8 cellular contexts compared by ENCODE assay signal in genomic region chr5:160008877-160009590, GRCh38. TPM values are rescaled to one million over a fixed set of nuclear protein-coding genes. Genes with fewer than 3 reads are reported as not detected.
DNase-seq lines count a peak whose midpoint lies in the region; ATAC-seq and TF ChIP-seq lines count a peak whose summit lies in the region.

Gene TTC1 (plus strand): TSS chr5:160009139. CDS start chr5:160010529, 1,390 bp downstream.

- H3K27ac ChIP-seq in AG04450 (ENCODE audit: low read depth, low read length) (peak within 1 kb of the TSS; percentile 88), caudate nucleus (ENCODE audit: low read depth, low read length) (peak within 1 kb of the TSS; percentile 37), smooth muscle cell (ENCODE audit: low read depth) (peak within 1 kb of the TSS; percentile 90)

- H3K4me2 ChIP-seq in smooth muscle cell = peak within 1 kb of the TSS; percentile 86

- peak within 1 kb of the TSS; percentile 89 for H3K9ac ChIP-seq in smooth muscle cell (ENCODE audit: low read depth)

- H3K4me3 ChIP-seq in AG04450 (ENCODE audit: low read depth, low read length) = peak within 1 kb of the TSS; percentile 81
- peak within 1 kb of the TSS; percentile 91 for H3K4me3 ChIP-seq in WI38 (ENCODE audit: low read depth, low read length)
- peak within 1 kb of the TSS; percentile 73 for H3K4me3 ChIP-seq in smooth muscle cell

- no peaks in the 10 kb centered on the region for H3F3A ChIP-seq in smooth muscle cell (ENCODE audit: low read depth)

- CTCF ChIA-PET in AG04450 (lab: Charles Lee) = interaction anchor here (0.7 to 5.5 kb wide), 4 partner anchors 12 to 722 kb away, joined by 3 to 60 read pairs (median 3); no protein-coding TSS in a partner anchor

- peak; percentile 98 for DNase-seq in AG04450 (ENCODE audit: low read depth, low spot score)
- peak; percentile 95 for DNase-seq in NCI-H2227 treated with DMSO at 0.1 percent for 48 hours (lab: John Stamatoyannopoulos, UW)
- DNase-seq in caudate nucleus (lab: John Stamatoyannopoulos, UW) = peak; percentile 50 to 99 (median 93)
- peak; percentile 96 for DNase-seq in iPS-NIHi7 (ENCODE audit: extremely low spot score)
- peak; percentile 39 for DNase-seq in smooth muscle cell (lab: John Stamatoyannopoulos, UW; ENCODE audit: unreplicated experiment)

- ATAC-seq in GM18907 (IDR thresholded peaks at IDR 0.05; ENCODE audit: unreplicated experiment) (peak; percentile 99), HG03159 (IDR thresholded peaks at IDR 0.05; ENCODE audit: unreplicated experiment) (peak; percentile 98)

- H3K4me1 ChIP-seq in smooth muscle cell (ENCODE audit: low read depth) = peaks cover 14% of the 10 kb centered on the region

- POLR2A ChIA-PET in AG04450 (lab: Yijun Ruan, JAX) = interaction anchor here (0.5 to 1.4 kb wide), 5 partner anchors 11 to 493 kb away, joined by 3 to 11 read pairs (median 3); no protein-coding TSS in a partner anchor

- no peaks in the 10 kb centered on the region for H3K27me3 ChIP-seq in AG04450 (ENCODE audit: control insufficient read depth, insufficient read depth, low read length)
- no peaks in the 10 kb centered on the region for H3K27me3 ChIP-seq in smooth muscle cell (ENCODE audit: low read depth)

- peak within 1 kb of the TSS; percentile 92 for H2AFZ ChIP-seq in smooth muscle cell (ENCODE audit: low read depth)

- no peaks in the 10 kb centered on the region for H3K36me3 ChIP-seq in smooth muscle cell (ENCODE audit: low read depth)

- TF ChIP-seq CTCF in AG04450 (IDR thresholded peaks at IDR 0.05; ENCODE audit: low read depth, low read length) (no peak), WI38 (IDR thresholded peaks at IDR 0.05; ENCODE audit: low read depth, low read length) (no peak), smooth muscle cell (IDR thresholded peaks at IDR 0.05; ENCODE audit: borderline replicate concordance, insufficient read depth, poor library complexity, severe bottlenecking) (no peak)

- WGBS in smooth muscle cell (ENCODE audit: low lambda C conversion rate) = under 1% methylated on average over 31 of the region's 31 CpGs

- peaks cover 39% of the 10 kb centered on the region for H3K79me2 ChIP-seq in smooth muscle cell (ENCODE audit: low read depth)

- H3K9me3 ChIP-seq in AG04450 (ENCODE audit: control insufficient read depth, insufficient read depth, low read length) (no peaks in the 10 kb centered on the region), smooth muscle cell (replicated peaks; ENCODE audit: low read depth) (no peaks in the 10 kb centered on the region)

- no peaks in the 10 kb centered on the region for H4K20me1 ChIP-seq in smooth muscle cell (ENCODE audit: low read depth)

RNA-seq across cellular contexts. Expression of gene TTC1, which starts in this region (rescaled TPM):
- polyA plus RNA-seq in AG04450 (2011; rRNA removed) (44.5 and 53.7 TPM in 2 replicates), smooth muscle cell (45.7 and 50.7 TPM in 2 replicates)
- 26.8 and 27.4 TPM in 2 replicates for polyA minus RNA-seq in AG04450 (2011; rRNA and poly(A)+ RNA removed)
- total RNA-seq in smooth muscle cell = 31.5 and 38.4 TPM in 2 replicates

Comparison
In these comparisons a context has a peak if more than half of its experiments do, and no peak if none do; other contexts are left out.
1. Peak in every context shown above with its lines: DNase-seq, ATAC-seq, H3K4me3 ChIP-seq and H3K27ac ChIP-seq.
2. DNase-seq: peak in every context shown above with its lines; median percentile 98 in AG04450; 96 in iPS-NIHi7; 95 in NCI-H2227 treated with DMSO at 0.1 percent for 48 hours; 93 in caudate nucleus; 39 in smooth muscle cell.
3. H3K27ac ChIP-seq: peak in every context shown above with its lines; median percentile 90 in smooth muscle cell; 88 in AG04450; 37 in caudate nucleus.